1 cellular context compared by ENCODE assay signal in genomic region chr13:98486412-98486811, GRCh38.
TF ChIP-seq lines count a peak whose summit lies in the region.

No MANE protein-coding gene starts in this region.

TF ChIP-seq in WTC11, 78 proteins besides CTCF, POLR2A, EP300 and RAD21 (continued from another document):
- TF ChIP-seq, protein P1, sequence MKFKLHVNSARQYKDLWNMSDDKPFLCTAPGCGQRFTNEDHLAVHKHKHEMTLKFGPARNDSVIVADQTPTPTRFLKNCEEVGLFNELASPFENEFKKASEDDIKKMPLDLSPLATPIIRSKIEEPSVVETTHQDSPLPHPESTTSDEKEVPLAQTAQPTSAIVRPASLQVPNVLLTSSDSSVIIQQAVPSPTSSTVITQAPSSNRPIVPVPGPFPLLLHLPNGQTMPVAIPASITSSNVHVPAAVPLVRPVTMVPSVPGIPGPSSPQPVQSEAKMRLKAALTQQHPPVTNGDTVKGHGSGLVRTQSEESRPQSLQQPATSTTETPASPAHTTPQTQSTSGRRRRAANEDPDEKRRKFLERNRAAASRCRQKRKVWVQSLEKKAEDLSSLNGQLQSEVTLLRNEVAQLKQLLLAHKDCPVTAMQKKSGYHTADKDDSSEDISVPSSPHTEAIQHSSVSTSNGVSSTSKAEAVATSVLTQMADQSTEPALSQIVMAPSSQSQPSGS (CRISPR knock-in tag; IDR thresholded peaks at IDR 0.05; ENCODE audit: borderline replicate concordance, low read depth) = no peak
- no peak for TF ChIP-seq ZNF138 (CRISPR knock-in tag; conservative IDR thresholded peaks at IDR 0.05)
- TF ChIP-seq, protein P2, sequence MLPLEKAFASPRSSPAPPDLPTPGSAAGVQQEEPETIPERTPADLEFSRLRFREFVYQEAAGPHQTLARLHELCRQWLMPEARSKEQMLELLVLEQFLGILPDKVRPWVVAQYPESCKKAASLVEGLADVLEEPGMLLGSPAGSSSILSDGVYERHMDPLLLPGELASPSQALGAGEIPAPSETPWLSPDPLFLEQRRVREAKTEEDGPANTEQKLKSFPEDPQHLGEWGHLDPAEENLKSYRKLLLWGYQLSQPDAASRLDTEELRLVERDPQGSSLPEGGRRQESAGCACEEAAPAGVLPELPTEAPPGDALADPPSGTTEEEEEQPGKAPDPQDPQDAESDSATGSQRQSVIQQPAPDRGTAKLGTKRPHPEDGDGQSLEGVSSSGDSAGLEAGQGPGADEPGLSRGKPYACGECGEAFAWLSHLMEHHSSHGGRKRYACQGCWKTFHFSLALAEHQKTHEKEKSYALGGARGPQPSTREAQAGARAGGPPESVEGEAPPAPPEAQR (CRISPR knock-in tag; IDR thresholded peaks at IDR 0.05) = no peak
